8 cellular contexts compared by ENCODE assay signal in genomic region chrX:151393514-151393913, GRCh38. TPM values are rescaled to one million over a fixed set of nuclear protein-coding genes. Genes with fewer than 3 reads are reported as not detected.
DNase-seq lines count a peak whose midpoint lies in the region; ATAC-seq, FAIRE-seq and TF ChIP-seq lines count a peak whose summit lies in the region.

No MANE protein-coding gene starts in this region.

- H3K27ac ChIP-seq in H1 (ENCODE audit: low read depth, low read length), result no peak overlapping the region

- H4K20me1 ChIP-seq in H1 (replicated peaks in 1 of 2; ENCODE audit: control insufficient read depth in 1 of 2, insufficient read depth in 2 of 2, low read length in 2 of 2), result peaks cover 0 to 3% of the 10 kb centered on the region in 2 experiments

- no CpG with 5 or more reads among the region's 1 CpG for WGBS in H1 (ENCODE audit: extremely low coverage in 1 of 2, insufficient coverage in 1 of 2, insufficient read length in 1 of 2, insufficient replicate concordance in 2 of 2, low coverage in 1 of 2, low lambda C conversion rate in 2 of 2, missing lambda C conversion rate in 1 of 2), 2 experiments

- H3K4me1 ChIP-seq in H1 (replicated peaks in 1 of 4; ENCODE audit: control insufficient read depth in 3 of 4, insufficient read depth in 4 of 4, low read length in 3 of 4), result 0 out of 7 replicates have a peak, but pooled peaks cover 0 to 3% (median 0%) of the 10 kb centered on the region in 4 experiments

- H3K9me3 ChIP-seq in H1 (ENCODE audit: insufficient read depth in 2 of 2, low read depth in 1 of 2, low read length in 1 of 2), result no peaks in the 10 kb centered on the region; a peak in 1 of 4 replicates

- H3K79me1 ChIP-seq in H1 (ENCODE audit: low read depth, low read length), result no peaks in the 10 kb centered on the region

- peak; percentile 32 for ATAC-seq in HG03060 (IDR thresholded peaks at IDR 0.05; ENCODE audit: low read depth, unreplicated experiment)
- no peak for ATAC-seq in GM19035 (IDR thresholded peaks at IDR 0.05; ENCODE audit: unreplicated experiment)
- ATAC-seq in Right ventricle myocardium superior (ENCODE audit: poor library complexity), result no peak

- no peak for TF ChIP-seq CTCF in GM10248 (IDR thresholded peaks at IDR 0.05; ENCODE audit: control extremely low read depth, extremely low read depth, low read depth, missing control alignments)
- no peak for TF ChIP-seq CTCF in H1 (IDR thresholded peaks at IDR 0.05; ENCODE audit: control extremely low read depth in 1 of 3, insufficient read depth in 1 of 3, low read depth in 1 of 3, low read length in 3 of 3)

- TF ChIP-seq POLR2A in H1 (IDR thresholded peaks at IDR 0.05; ENCODE audit: control extremely low read depth in 1 of 2, low read depth in 2 of 2, low read length in 2 of 2), result no peak

- H2BK5ac ChIP-seq in H1 (ENCODE audit: low read depth, low read length), result no peak overlapping the region

- no peak for TF ChIP-seq RAD21 in H1 (IDR thresholded peaks at IDR 0.05 in 1 of 2, conservative IDR thresholded peaks at IDR 0.05 in 1 of 2; ENCODE audit: low read depth in 2 of 2, low read length in 2 of 2)

- no peak overlapping the region for H3K18ac ChIP-seq in H1 (ENCODE audit: extremely low read depth, low read length)

- H3K23me2 ChIP-seq in H1 (ENCODE audit: low read depth, low read length), result peaks cover 2% of the 10 kb centered on the region; the same call in 1 of the 2 replicates

- no peaks in the 10 kb centered on the region for H3K27me3 ChIP-seq in H1 (replicated peaks in 1 of 4; ENCODE audit: control insufficient read depth in 3 of 4, extremely low read depth in 1 of 4, insufficient read depth in 3 of 4, low read length in 3 of 4)

- no peak overlapping the region for H3K4ac ChIP-seq in H1 (replicated peaks; ENCODE audit: insufficient read length, low read depth, low read length)

- H3K79me2 ChIP-seq in H1 (ENCODE audit: control insufficient read depth in 1 of 2, insufficient read depth in 2 of 2, low read length in 2 of 2), result peaks cover 0 to 13% of the 10 kb centered on the region in 2 experiments; a peak in 2 of 4 replicates

- H3K23ac ChIP-seq in H1 (ENCODE audit: insufficient read length), result no peak overlapping the region

- H3K36me3 ChIP-seq in H1 (ENCODE audit: control insufficient read depth in 2 of 4, insufficient read depth in 4 of 4, low read length in 3 of 4), result no peaks in the 10 kb centered on the region

- no peak overlapping the region for H2BK12ac ChIP-seq in H1 (ENCODE audit: low read depth, low read length)

- no peak overlapping the region for H3K14ac ChIP-seq in H1 (ENCODE audit: insufficient read length)

- POLR2A ChIA-PET in GM10248 (lab: Yijun Ruan, JAX) (no interaction called here), H1 (lab: Charles Lee; ENCODE audit: partially characterized antibody) (no interaction called here)

- H3K9ac ChIP-seq in H1 (replicated peaks in 1 of 4; ENCODE audit: extremely low read depth in 1 of 4, low read depth in 3 of 4, low read length in 3 of 4), result no peak overlapping the region

- H2AFZ ChIP-seq in H1 (ENCODE audit: low read length), result no peak overlapping the region

- no peak overlapping the region for H2BK15ac ChIP-seq in H1 (ENCODE audit: low read length)

- H3K56ac ChIP-seq in H1 (replicated peaks; ENCODE audit: insufficient read length, low read depth, low read length), result no peak overlapping the region

- H4K91ac ChIP-seq in H1 (replicated peaks; ENCODE audit: insufficient read length, low read length), result no peak overlapping the region

- H3K4me3 ChIP-seq in H1 (ENCODE audit: extremely low read depth in 1 of 4, insufficient read depth in 2 of 4, low read depth in 3 of 4, low read length in 4 of 4), result no peak overlapping the region

- TF ChIP-seq EP300 in H1 (IDR thresholded peaks at IDR 0.05; ENCODE audit: borderline replicate concordance in 1 of 2, low read depth in 2 of 2, low read length in 2 of 2), result no peak

- no peak overlapping the region for H2BK20ac ChIP-seq in H1 (ENCODE audit: low read length)

- H2AK5ac ChIP-seq in H1 (ENCODE audit: low read depth, low read length), result no peak overlapping the region

- H2BK120ac ChIP-seq in H1 (replicated peaks; ENCODE audit: low read depth, low read length), result no peak overlapping the region

- DNase-seq in GM10248 (ENCODE audit: extremely low spot score), result peak; percentile 37
- peak; percentile 31 for DNase-seq in T-helper 9 cell
- no peak for DNase-seq in H1 (ENCODE audit: low read depth in 1 of 2, low spot score in 2 of 2)
- no peak for DNase-seq in NK-92 (lab: John Stamatoyannopoulos, UW; ENCODE audit: unreplicated experiment)
- no peak for DNase-seq in Right ventricle myocardium superior
- DNase-seq in 8988T, result no peak

- no peak overlapping the region for H3K4me2 ChIP-seq in H1 (ENCODE audit: insufficient read depth in 1 of 2, low read depth in 2 of 2, low read length in 2 of 2)

- peak; percentile 42 for FAIRE-seq in H1 (lab: Jason Lieb, UNC)

- H4K5ac ChIP-seq in H1 (ENCODE audit: insufficient read length, low read depth, low read length), result no peak overlapping the region

- CTCF ChIA-PET in GM10248 (lab: Yijun Ruan, JAX) (no interaction called here), H1 (lab: Charles Lee; ENCODE audit: partially characterized antibody) (interaction anchor here (1.0 kb wide), 1 partner anchor 242 kb away, joined by 3 read pairs; no protein-coding TSS in a partner anchor)

- intact Hi-C loops in Right ventricle myocardium superior (cut with DNase I), result no loop called here

- no peak overlapping the region for H4K8ac ChIP-seq in H1 (ENCODE audit: extremely low read depth, insufficient read depth, low read length)

TF ChIP-seq in H1, 55 proteins besides CTCF, POLR2A, EP300 and RAD21:
- TF ChIP-seq TAF1 (IDR thresholded peaks at IDR 0.05; ENCODE audit: low read depth, low read length), result no peak
- TF ChIP-seq SIRT6 (IDR thresholded peaks at IDR 0.05; ENCODE audit: low read length), result no peak
- TF ChIP-seq HDAC6 (IDR thresholded peaks at IDR 0.05; ENCODE audit: low read depth, low read length), result no peak
- no peak for TF ChIP-seq NRF1 (IDR thresholded peaks at IDR 0.05; ENCODE audit: low read depth, low read length)
- TF ChIP-seq EGR1 (IDR thresholded peaks at IDR 0.05; ENCODE audit: borderline replicate concordance, low read depth, low read length), result no peak
- TF ChIP-seq TBP (IDR thresholded peaks at IDR 0.05; ENCODE audit: low read depth, low read length), result no peak
- no peak for TF ChIP-seq KDM1A (IDR thresholded peaks at IDR 0.05; ENCODE audit: borderline replicate concordance, low read length)
- TF ChIP-seq MAX (IDR thresholded peaks at IDR 0.05), result no peak
- no peak for TF ChIP-seq CHD2 (IDR thresholded peaks at IDR 0.05; ENCODE audit: low read length)

RNA-seq across cellular contexts. Expression of gene VMA21, which starts 3.5 kb away (rescaled TPM):
- total RNA-seq in H1 (2021; fragmentation: NEBNext Ultra II Directional; extraction: Animal tissue kit (Norgen Biotek cat#: 25700)), result 62.1 and 65.4 TPM in 2 replicates
- polyA plus RNA-seq in H1 (2011; rRNA removed), result 16.4 and 25.8 TPM in 2 replicates
- 24.3 TPM for polyA plus RNA-seq in H1 (2011; cell fraction: cytosol; rRNA removed)
- 7.0 TPM for polyA plus RNA-seq in H1 (2011; cell fraction: nucleus; rRNA removed)
- polyA plus RNA-seq in H1 (2012, experiment 1 of 2), result 13.3 to 25.0 TPM (median 14.8 TPM) in 4 replicates
- polyA plus RNA-seq in H1 (2012, experiment 2 of 2), result 6.5 TPM
- 31.3 TPM for polyA plus RNA-seq in H1 (2013, experiment 1 of 2)
- polyA plus RNA-seq in H1 (2013, experiment 2 of 2), result 36.9 TPM
- polyA minus RNA-seq in H1 (2011; rRNA and poly(A)+ RNA removed), result 31.9 and 55.1 TPM in 2 replicates
- polyA minus RNA-seq in H1 (2011; cell fraction: cytosol; rRNA and poly(A)+ RNA removed), result 40.7 TPM
- polyA minus RNA-seq in H1 (2011; cell fraction: nucleus; rRNA and poly(A)+ RNA removed), result 13.3 TPM
- total RNA-seq in Right ventricle myocardium superior, result 17.2 TPM

Comparison
In these comparisons a context has a peak if more than half of its experiments do, and no peak if none do; other contexts are left out.
1. DNase-seq: peak in GM10248 (single experiment) and T-helper 9 cell (single experiment); none in H1 (0 of 2), NK-92 (single experiment), Right ventricle myocardium superior (single experiment) and 8988T (single experiment).